23 cellular contexts compared by ENCODE assay signal in the genomic region with DNA sequence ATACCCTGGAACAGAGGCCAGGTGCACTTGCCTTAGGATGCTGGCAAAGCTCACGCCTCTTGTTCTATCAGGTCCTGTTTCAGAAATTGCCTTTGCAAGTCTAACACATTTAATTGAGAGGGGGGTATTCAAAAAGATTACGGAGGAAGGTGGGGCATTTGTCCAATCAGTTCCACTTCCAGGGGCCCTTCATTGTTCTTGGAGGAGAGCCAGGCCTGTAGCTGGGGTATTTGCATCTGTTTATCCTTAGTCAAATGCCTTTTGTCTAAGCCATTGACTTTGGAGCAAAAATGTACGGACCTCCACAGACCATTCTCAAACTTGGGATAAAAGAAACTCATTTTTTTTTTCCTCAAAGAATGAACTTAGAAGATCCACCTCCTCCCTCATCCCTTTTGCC.
"Had no signal": no experiment of that assay in that cellular context is flagged by ENCODE, and none has a peak within 500 bp of the region (broad histone marks: within the 10 kb centered on the region; RNA-seq: fewer than 3 reads in every experiment).

No MANE protein-coding gene starts in this region.

- H3K27me3 ChIP-seq: brain microvascular endothelial cell, heart left ventricle had no signal

- H3K4me3 ChIP-seq: coronary artery, dorsolateral prefrontal cortex, heart left ventricle had no signal

- H3K4me1 ChIP-seq: heart left ventricle had no signal

- H3K9me3 ChIP-seq: heart left ventricle had no signal

- DNase-seq: activated CD4-positive, alpha-beta T cell treated with anti-CD3 and anti-CD28 coated beads for 36 hours; activated CD4-positive, alpha-beta T cell treated with anti-CD3 and anti-CD28 coated beads, Interleukin-2, amount 50 U/mL, for 1 hour; activated CD4-positive, alpha-beta T cell treated with anti-CD3 and anti-CD28 coated beads, Interleukin-2, amount 50 U/mL, for 48 hours; activated CD4-positive, CD25-positive, alpha-beta regulatory T cell; activated CD4-positive, CD25-positive, alpha-beta regulatory T cell treated with anti-CD3 and anti-CD28 coated beads, Interleukin-2, amount 50 U/mL, for 72 hours; activated CD8-positive, alpha-beta memory T cell treated with anti-CD3 and anti-CD28 coated beads for 24 hours; activated CD8-positive, alpha-beta T cell treated with anti-CD3 and anti-CD28 coated beads for 36 hours; activated effector memory CD4-positive, alpha-beta T cell treated with Interleukin-2 at 50 U/mL for 16 hours; activated gamma-delta T cell treated with Interleukin-2 at 50 U/mL for 16 hours; activated naive CD4-positive, alpha-beta T cell treated with anti-CD3 and anti-CD28 coated beads, Interleukin-2, amount 50 U/mL, for 16 hours; activated naive CD4-positive, alpha-beta T cell treated with Interleukin-2 at 50 U/mL for 16 hours; activated T-cell treated with anti-CD3 and anti-CD28 coated beads, Interleukin-2, amount 50 U/mL, for 4 hours; amniotic stem cell; anterior cingulate cortex; brain microvascular endothelial cell; dorsolateral prefrontal cortex; effector CD4-positive, alpha-beta T cell; foreskin fibroblast; glutamatergic neuron; heart left ventricle; T-helper 2 cell had no signal

- H3K27ac ChIP-seq: brain microvascular endothelial cell, coronary artery, dorsolateral prefrontal cortex, epithelial cell of prostate, heart left ventricle had no signal

- H3K36me3 ChIP-seq: brain microvascular endothelial cell, heart left ventricle had no signal
